In the genomic region with DNA sequence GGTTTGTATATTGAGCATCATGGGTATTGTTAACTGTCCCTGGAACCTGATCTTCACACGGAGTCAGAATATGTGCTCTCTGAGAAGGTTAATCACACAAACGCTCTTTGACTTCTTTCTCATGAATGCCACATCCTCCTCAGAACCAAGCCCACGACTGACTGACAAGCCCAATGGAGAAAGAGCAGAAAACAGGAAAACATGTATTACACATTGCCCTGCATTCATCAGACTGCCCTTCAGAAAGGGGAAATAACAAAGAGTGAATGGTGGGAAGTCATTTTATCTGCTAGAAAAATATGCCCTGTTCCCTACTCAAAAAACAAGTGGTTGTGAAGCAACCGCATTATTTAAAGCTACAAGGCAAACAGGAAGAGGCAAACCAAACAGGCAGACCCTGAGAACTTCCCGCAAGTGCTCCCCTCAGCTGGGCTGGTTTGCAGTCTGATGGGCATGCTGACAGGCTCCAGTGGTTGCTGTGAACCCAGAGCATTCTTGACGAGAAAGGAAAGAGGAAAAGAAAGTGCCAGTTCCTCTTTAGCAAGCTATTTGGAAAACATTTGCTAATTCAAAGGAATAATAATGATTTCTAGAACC, we compare ENCODE assay signal across 8 cellular contexts.
DNase-seq lines count a peak whose midpoint lies in the region; ATAC-seq and TF ChIP-seq lines count a peak whose summit lies in the region.

No MANE protein-coding gene starts in this region.

- TF ChIP-seq CTCF in choroid plexus epithelial cell (conservative IDR thresholded peaks at IDR 0.05; ENCODE audit: low read depth, low read length), result no peak

- H3K4me3 ChIP-seq in choroid plexus epithelial cell (ENCODE audit: low read depth, low read length), result no peak overlapping the region

- DNase-seq in choroid plexus epithelial cell (ENCODE audit: low read depth) (peak; percentile 16), renal cortical epithelial cell (ENCODE audit: low read depth) (peak; percentile 79), NCI-H1694 treated with DMSO at 0.1 percent for 48 hours (lab: John Stamatoyannopoulos, UW) (no peak), HK-2 (ENCODE audit: unreplicated experiment) (no peak), kidney tubule cell (ENCODE audit: low spot score) (no peak), superior temporal gyrus (ENCODE audit: extremely low spot score) (no peak)

- ATAC-seq in GM19452 (IDR thresholded peaks at IDR 0.05; ENCODE audit: unreplicated experiment), result peak; percentile 89
- ATAC-seq in HG03442 (IDR thresholded peaks at IDR 0.05; ENCODE audit: unreplicated experiment), result peak; percentile 72

Comparison
In these comparisons a context has a peak if more than half of its experiments do, and no peak if none do; other contexts are left out.
1. DNase-seq: peak in choroid plexus epithelial cell (single experiment) and renal cortical epithelial cell (single experiment); none in NCI-H1694 treated with DMSO at 0.1 percent for 48 hours (single experiment), HK-2 (single experiment), kidney tubule cell (single experiment) and superior temporal gyrus (single experiment).